Comparison of ENCODE assay signal across 13 cellular contexts in the genomic region with DNA sequence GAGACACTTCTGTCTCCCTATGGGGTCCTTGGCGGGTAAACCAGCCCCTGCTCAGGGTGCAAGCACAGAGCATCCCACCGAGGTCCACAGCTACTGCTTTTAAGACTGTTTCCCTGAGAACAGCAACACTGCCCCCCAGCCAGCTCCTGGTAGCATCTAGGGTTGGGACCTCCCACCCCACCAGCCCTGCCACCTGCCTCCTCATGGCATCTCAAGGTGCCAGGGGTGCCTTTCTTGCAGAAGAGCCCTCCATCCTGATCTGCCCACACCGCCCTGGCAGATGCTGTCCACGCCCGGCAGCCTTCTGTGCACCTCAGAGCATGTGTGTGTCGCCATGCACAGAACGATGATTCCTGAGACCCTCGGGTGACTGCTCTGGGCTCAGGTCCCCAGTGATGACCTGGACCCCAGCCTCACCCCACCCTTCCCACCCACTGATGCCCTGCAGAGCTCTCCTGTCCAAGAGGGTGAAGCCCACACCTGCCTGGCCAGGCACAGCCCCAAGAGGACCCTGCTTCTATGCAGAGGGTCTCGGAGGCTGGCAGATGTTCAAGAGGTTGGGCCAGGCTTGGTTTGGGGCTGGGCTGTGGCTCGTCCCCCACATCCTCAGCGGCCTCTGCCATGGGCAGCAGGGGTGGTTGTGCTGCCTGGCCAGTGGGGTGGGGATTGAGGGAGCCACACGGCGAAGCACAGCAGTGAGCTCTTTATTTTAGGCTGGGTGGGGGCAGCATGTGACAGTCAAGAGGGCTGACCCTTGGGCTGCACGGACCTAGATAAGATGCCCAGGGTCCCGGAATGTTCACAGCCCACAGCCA. TPM values are rescaled to one million over a fixed set of nuclear protein-coding genes. Genes with fewer than 3 reads are reported as not detected.
DNase-seq lines count a peak whose midpoint lies in the region; ATAC-seq, FAIRE-seq and TF ChIP-seq lines count a peak whose summit lies in the region.
"Had no signal": no experiment of that assay in that cellular context is flagged by ENCODE, and none has a peak within 500 bp of the region (broad histone marks: within the 10 kb centered on the region; RNA-seq: fewer than 3 reads in every experiment).

No MANE protein-coding gene starts in this region.

- peak overlapping the region; percentile 8 to 75; a peak in 4 of 6 replicates for H3K27ac ChIP-seq in A549
- H3K27ac ChIP-seq in GM23248 = no peak overlapping the region
- H3K27ac ChIP-seq in iPS-20b (ENCODE audit: low read length) = no peak overlapping the region
- H3K27ac ChIP-seq: adrenal gland, cardiac muscle cell, sigmoid colon, thoracic aorta had no signal

- WGBS in A549 (ENCODE audit: missing lambda C conversion rate) = 79% methylated on average over 6 of the region's 15 CpGs
- 72% methylated on average over 15 of the region's 15 CpGs for WGBS in GM23248 (ENCODE audit: low coverage in 1 of 2, low lambda C conversion rate in 2 of 2, missing lambda C conversion rate in 2 of 2), 2 experiments

- CTCF ChIA-PET in A549 (lab: Yijun Ruan, JAX) = interaction anchor here (0.7 to 9.5 kb wide), 36 partner anchors 10 to 309 kb away, joined by 3 to 77 read pairs (median 5); partner anchors contain the start of genes CDK10, MC1R, TCF25 and VPS9D1
- CTCF ChIA-PET in activated CD4-positive, alpha-beta memory T cell treated with anti-CD3 and anti-CD28 coated beads for 36 hours (lab: Charles Lee) = interaction anchor here (0.7 to 6.3 kb wide), 28 partner anchors 8 to 376 kb away, joined by 3 to 96 read pairs (median 6); partner anchors contain the start of gene TCF25

- TF ChIP-seq POLR2A in A549 (IDR thresholded peaks at IDR 0.05; ENCODE audit: low read length) = no peak

- TF ChIP-seq CTCF in A549 (IDR thresholded peaks at IDR 0.05) = no peak

- no peaks in the 10 kb centered on the region for H3K9me3 Mint-ChIP-seq in stimulated activated naive B cell treated with anti-CD40 and anti-IgM and Interleukin-4, amounts not matched to agents 10 μg/mL and 1 μg/mL and 100 μg/mL, for 72 hours
- H3K9me3 Mint-ChIP-seq in activated CD4-positive, alpha-beta memory T cell treated with anti-CD3 and anti-CD28 coated beads for 36 hours = no peaks in the 10 kb centered on the region

- H3K4me1 ChIP-seq in A549 (peaks cover 3% of the 10 kb centered on the region; the same call in 1 of the 3 replicates), GM23248 (ENCODE audit: insufficient read depth) (peaks cover 4% of the 10 kb centered on the region; the same call in 1 of the 2 replicates), iPS-20b (ENCODE audit: insufficient read depth, low read length) (peaks cover 10% of the 10 kb centered on the region)

- no peak overlapping the region for H3K27ac Mint-ChIP-seq in stimulated activated naive B cell treated with anti-CD40 and anti-IgM and Interleukin-4, amounts not matched to agents 10 μg/mL and 1 μg/mL and 100 μg/mL, for 72 hours
- no peak overlapping the region for H3K27ac Mint-ChIP-seq in activated CD4-positive, alpha-beta memory T cell treated with anti-CD3 and anti-CD28 coated beads for 36 hours

- ATAC-seq in A549 (no peak), HG03565 (IDR thresholded peaks at IDR 0.05; ENCODE audit: unreplicated experiment) (no peak)
- no peak for ATAC-seq in stimulated activated naive B cell treated with anti-CD40 and anti-IgM and Interleukin-4, amounts not matched to agents 10 μg/mL and 1 μg/mL and 100 μg/mL, for 72 hours (replicated peaks)
- ATAC-seq: Right ventricle myocardium inferior had no signal

- no peaks in the 10 kb centered on the region for H3K36me3 Mint-ChIP-seq in stimulated activated naive B cell treated with anti-CD40 and anti-IgM and Interleukin-4, amounts not matched to agents 10 μg/mL and 1 μg/mL and 100 μg/mL, for 72 hours
- H3K36me3 Mint-ChIP-seq in activated CD4-positive, alpha-beta memory T cell treated with anti-CD3 and anti-CD28 coated beads for 36 hours = no peaks in the 10 kb centered on the region

- DNase-seq in A549 (ENCODE audit: low read depth in 1 of 2, low spot score in 1 of 2) (no peak), GM23248 (no peak), OCI-M1 (lab: John Stamatoyannopoulos, UW) (peak; percentile 39), NCI-H526 (lab: John Stamatoyannopoulos, UW) (no peak)
- no peak for DNase-seq in stimulated activated naive B cell treated with anti-CD40 and anti-IgM and Interleukin-4, amounts not matched to agents 10 μg/mL and 1 μg/mL and 100 μg/mL, for 72 hours
- DNase-seq in activated CD4-positive, alpha-beta memory T cell treated with anti-CD3 and anti-CD28 coated beads for 36 hours = no peak

- peak overlapping the region in 1 of 2 donors; percentile 56 for H3K4me3 Mint-ChIP-seq in stimulated activated naive B cell treated with anti-CD40 and anti-IgM and Interleukin-4, amounts not matched to agents 10 μg/mL and 1 μg/mL and 100 μg/mL, for 72 hours
- no peak overlapping the region for H3K4me3 Mint-ChIP-seq in activated CD4-positive, alpha-beta memory T cell treated with anti-CD3 and anti-CD28 coated beads for 36 hours

- intact Hi-C loops in activated CD4-positive, alpha-beta memory T cell treated with anti-CD3 and anti-CD28 coated beads for 36 hours (cut with micrococcal nuclease) = loop anchor here (1.0 kb wide), 1 partner anchor 87 kb away; no protein-coding TSS in a partner anchor

- peaks cover 8 to 18% of the 10 kb centered on the region in 2 donors for H3K4me1 Mint-ChIP-seq in stimulated activated naive B cell treated with anti-CD40 and anti-IgM and Interleukin-4, amounts not matched to agents 10 μg/mL and 1 μg/mL and 100 μg/mL, for 72 hours
- H3K4me1 Mint-ChIP-seq in activated CD4-positive, alpha-beta memory T cell treated with anti-CD3 and anti-CD28 coated beads for 36 hours (ENCODE audit: low read depth) = peaks cover 9% of the 10 kb centered on the region

- FAIRE-seq in A549 (lab: Jason Lieb, UNC) = no peak

- H3K9ac ChIP-seq in GM23248 (peak overlapping the region; percentile 27; the same call in 1 of the 2 replicates), iPS-20b (ENCODE audit: low read depth, low read length) (peak overlapping the region; percentile 51; the same call in 1 of the 2 replicates)

- no peaks in the 10 kb centered on the region for H3K27me3 Mint-ChIP-seq in stimulated activated naive B cell treated with anti-CD40 and anti-IgM and Interleukin-4, amounts not matched to agents 10 μg/mL and 1 μg/mL and 100 μg/mL, for 72 hours
- H3K27me3 Mint-ChIP-seq in activated CD4-positive, alpha-beta memory T cell treated with anti-CD3 and anti-CD28 coated beads for 36 hours = no peaks in the 10 kb centered on the region

- H3K36me3 ChIP-seq in GM23248 (ENCODE audit: low read depth) = no peaks in the 10 kb centered on the region
- no peaks in the 10 kb centered on the region for H3K36me3 ChIP-seq in iPS-20b (ENCODE audit: insufficient read depth, low read depth, low read length)
- H3K36me3 ChIP-seq: adrenal gland, cardiac muscle cell, sigmoid colon, thoracic aorta had no signal

- no peaks in the 10 kb centered on the region for H3K9me2 ChIP-seq in GM23248 (ENCODE audit: insufficient read depth)

- H3K27me3 ChIP-seq in GM23248 (replicated peaks; ENCODE audit: insufficient read depth) = no peaks in the 10 kb centered on the region
- H3K27me3 ChIP-seq in iPS-20b (ENCODE audit: insufficient read depth, low read length) = peaks cover 35% of the 10 kb centered on the region
- H3K27me3 ChIP-seq: adrenal gland, cardiac muscle cell had no signal

- TF ChIP-seq RAD21 in A549 (conservative IDR thresholded peaks at IDR 0.05 in 1 of 2, IDR thresholded peaks at IDR 0.05 in 1 of 2) = no peak

- peak overlapping the region; percentile 70 for H2AFZ ChIP-seq in GM23248

- peak overlapping the region; percentile 57 for H3K4me2 ChIP-seq in A549
- peak overlapping the region; percentile 70 for H3K4me2 ChIP-seq in GM23248 (ENCODE audit: unreplicated experiment)

- H4K20me1 ChIP-seq in GM23248 (ENCODE audit: insufficient read depth) = no peaks in the 10 kb centered on the region

- H3K4me3 ChIP-seq in A549 = no peak overlapping the region
- peak overlapping the region; percentile 30; the same call in 1 of the 2 replicates for H3K4me3 ChIP-seq in GM23248
- H3K4me3 ChIP-seq in iPS-20b (ENCODE audit: low read length) = peak overlapping the region; percentile 38; the same call in 1 of the 2 replicates
- H3K4me3 ChIP-seq: adrenal gland, cardiac muscle cell, sigmoid colon, thoracic aorta had no signal

- in situ Hi-C loops in GM23248 (cut with MboI) = no loop called here

- no peak for TF ChIP-seq EP300 in A549 (IDR thresholded peaks at IDR 0.05)

- H3K79me2 ChIP-seq in GM23248 (ENCODE audit: insufficient read depth) = no peaks in the 10 kb centered on the region

- no peaks in the 10 kb centered on the region for H3F3A ChIP-seq in GM23248 (ENCODE audit: insufficient read depth)

- H3K9me3 ChIP-seq in A549 (no peaks in the 10 kb centered on the region), GM23248 (ENCODE audit: low read depth) (no peaks in the 10 kb centered on the region), iPS-20b (ENCODE audit: insufficient read depth, low read depth, low read length) (no peaks in the 10 kb centered on the region)
- H3K9me3 ChIP-seq: adrenal gland, sigmoid colon, thoracic aorta had no signal

- POLR2A ChIA-PET in A549 (lab: Yijun Ruan, JAX) = interaction anchor here (0.9 to 2.1 kb wide), 5 partner anchors 12 to 204 kb away, joined by 3 to 14 read pairs (median 3); partner anchors contain the start of genes CDK10, TCF25 and VPS9D1
- POLR2A ChIA-PET in activated CD4-positive, alpha-beta memory T cell treated with anti-CD3 and anti-CD28 coated beads for 36 hours (lab: Charles Lee) = interaction anchor here (1.0 to 1.1 kb wide), 2 partner anchors 154 to 166 kb away, joined by 5 read pairs; partner anchors contain the start of gene TCF25

RNA-seq across cellular contexts. Expression of gene SPATA2L, which starts 5.1 kb away (rescaled TPM):
- polyA plus RNA-seq in A549 (2011; rRNA removed) (3.5 and 3.6 TPM in 2 replicates), A549 (2017; fragmentation: RNase III; extraction: RNeasy Plus Mini Kit Qiagen cat#74134 plus additional on column Dnase treatment) (4.7 to 5.2 TPM (median 4.9 TPM) in 3 replicates), GM23248 (2016; fragmentation: Nextera tagmentation; extraction: Ambion mirVana) (10.3 and 12.7 TPM in 2 replicates)
- 9.1 and 12.3 TPM in 2 replicates for polyA plus RNA-seq in A549 (2012; cell fraction: cytosol; rRNA removed)
- 16.2 and 21.7 TPM in 2 replicates for polyA plus RNA-seq in A549 (2012; cell fraction: nucleus; rRNA removed)
- 3.0 and 3.7 TPM in 2 replicates for polyA minus RNA-seq in A549 (2011; rRNA and poly(A)+ RNA removed)
- 19.2 and 27.5 TPM in 2 replicates for total RNA-seq in GM23248 (2014; rRNA removed; shearing (Covaris generic))
- total RNA-seq in activated CD4-positive, alpha-beta memory T cell treated with anti-CD3 and anti-CD28 coated beads for 36 hours = 1 to 10 TPM; 6.8 to 7.6 TPM

RNA-seq across cellular contexts. Expression of gene VPS9D1, which starts 14.0 kb away (rescaled TPM):
- polyA plus RNA-seq in A549 (2011; rRNA removed) (2.1 and 2.7 TPM in 2 replicates), A549 (2017; fragmentation: RNase III; extraction: RNeasy Plus Mini Kit Qiagen cat#74134 plus additional on column Dnase treatment) (3.0 to 5.8 TPM (median 5.4 TPM) in 3 replicates), GM23248 (2016; fragmentation: Nextera tagmentation; extraction: Ambion mirVana) (4.8 and 5.6 TPM in 2 replicates)
- polyA plus RNA-seq in A549 (2012; cell fraction: cytosol; rRNA removed) = 3.1 and 4.3 TPM in 2 replicates
- polyA plus RNA-seq in A549 (2012; cell fraction: nucleus; rRNA removed) = 18.7 and 21.0 TPM in 2 replicates
- 1.5 and 2.4 TPM in 2 replicates for polyA minus RNA-seq in A549 (2011; rRNA and poly(A)+ RNA removed)
- total RNA-seq in GM23248 (2014; rRNA removed; shearing (Covaris generic)) = 15.8 and 19.5 TPM in 2 replicates
- total RNA-seq in activated CD4-positive, alpha-beta memory T cell treated with anti-CD3 and anti-CD28 coated beads for 36 hours = 1 to 10 TPM; 2.9 to 3.2 TPM

RNA-seq across cellular contexts. Expression of gene ZNF276, which starts 14.7 kb away (rescaled TPM):
- 6.5 and 7.5 TPM in 2 replicates for polyA plus RNA-seq in A549 (2011; rRNA removed)
- 16.8 and 18.4 TPM in 2 replicates for polyA plus RNA-seq in A549 (2012; cell fraction: cytosol; rRNA removed)
- 71.3 and 108 TPM in 2 replicates for polyA plus RNA-seq in A549 (2012; cell fraction: nucleus; rRNA removed)
- 14.0 to 15.4 TPM (median 15.1 TPM) in 3 replicates for polyA plus RNA-seq in A549 (2017; fragmentation: RNase III; extraction: RNeasy Plus Mini Kit Qiagen cat#74134 plus additional on column Dnase treatment)
- polyA minus RNA-seq in A549 (2011; rRNA and poly(A)+ RNA removed) = 10.0 and 10.3 TPM in 2 replicates
- total RNA-seq in GM23248 (2014; rRNA removed; shearing (Covaris generic)) = 12.0 and 19.3 TPM in 2 replicates
- 4.2 and 4.3 TPM in 2 replicates for polyA plus RNA-seq in GM23248 (2016; fragmentation: Nextera tagmentation; extraction: Ambion mirVana)
- total RNA-seq in activated CD4-positive, alpha-beta memory T cell treated with anti-CD3 and anti-CD28 coated beads for 36 hours = 10 to 100 TPM; 22.1 to 25.6 TPM

RNA-seq across cellular contexts. Expression of gene CDK10, which starts 20.2 kb away (rescaled TPM):
- polyA plus RNA-seq in A549 (2011; rRNA removed) = 35.9 and 40.2 TPM in 2 replicates
- 47.9 and 59.3 TPM in 2 replicates for polyA plus RNA-seq in A549 (2012; cell fraction: cytosol; rRNA removed)
- 316 and 339 TPM in 2 replicates for polyA plus RNA-seq in A549 (2012; cell fraction: nucleus; rRNA removed)
- polyA plus RNA-seq in A549 (2017; fragmentation: RNase III; extraction: RNeasy Plus Mini Kit Qiagen cat#74134 plus additional on column Dnase treatment) = 52.9 to 99.8 TPM (median 55.3 TPM) in 3 replicates
- polyA minus RNA-seq in A549 (2011; rRNA and poly(A)+ RNA removed) = 31.9 and 35.3 TPM in 2 replicates
- 43.8 and 49.6 TPM in 2 replicates for total RNA-seq in GM23248 (2014; rRNA removed; shearing (Covaris generic))
- 51.9 and 52.8 TPM in 2 replicates for polyA plus RNA-seq in GM23248 (2016; fragmentation: Nextera tagmentation; extraction: Ambion mirVana)
- total RNA-seq in activated CD4-positive, alpha-beta memory T cell treated with anti-CD3 and anti-CD28 coated beads for 36 hours = 10 to 100 TPM; 90.0 to 92.4 TPM

RNA-seq across cellular contexts. Expression of gene SPATA33, which starts 49.0 kb away (rescaled TPM):
- 5.5 and 6.1 TPM in 2 replicates for polyA plus RNA-seq in A549 (2011; rRNA removed)
- polyA plus RNA-seq in A549 (2012; cell fraction: cytosol; rRNA removed) = 6.2 and 7.7 TPM in 2 replicates
- 11.5 and 13.2 TPM in 2 replicates for polyA plus RNA-seq in A549 (2012; cell fraction: nucleus; rRNA removed)
- polyA plus RNA-seq in A549 (2017; fragmentation: RNase III; extraction: RNeasy Plus Mini Kit Qiagen cat#74134 plus additional on column Dnase treatment) = 11.5 to 12.6 TPM (median 12.1 TPM) in 3 replicates
- polyA minus RNA-seq in A549 (2011; rRNA and poly(A)+ RNA removed) = 3.9 and 6.2 TPM in 2 replicates
- 1.8 and 2.7 TPM in 2 replicates for total RNA-seq in GM23248 (2014; rRNA removed; shearing (Covaris generic))
- polyA plus RNA-seq in GM23248 (2016; fragmentation: Nextera tagmentation; extraction: Ambion mirVana) = 7.5 and 8.6 TPM in 2 replicates
- total RNA-seq in activated CD4-positive, alpha-beta memory T cell treated with anti-CD3 and anti-CD28 coated beads for 36 hours = 10 to 100 TPM in 1 of 2 experiments, 1 to 10 TPM in 1; 7.1 to 10.1 TPM

Comparison
In these comparisons a context has a peak if more than half of its experiments do, and no peak if none do; other contexts are left out.
1. H3K27ac ChIP-seq: peak in A549 (2 of 2); none in GM23248 (single experiment) and iPS-20b (single experiment).